ENCODE assay signal across 9 cellular contexts in the genomic region with DNA sequence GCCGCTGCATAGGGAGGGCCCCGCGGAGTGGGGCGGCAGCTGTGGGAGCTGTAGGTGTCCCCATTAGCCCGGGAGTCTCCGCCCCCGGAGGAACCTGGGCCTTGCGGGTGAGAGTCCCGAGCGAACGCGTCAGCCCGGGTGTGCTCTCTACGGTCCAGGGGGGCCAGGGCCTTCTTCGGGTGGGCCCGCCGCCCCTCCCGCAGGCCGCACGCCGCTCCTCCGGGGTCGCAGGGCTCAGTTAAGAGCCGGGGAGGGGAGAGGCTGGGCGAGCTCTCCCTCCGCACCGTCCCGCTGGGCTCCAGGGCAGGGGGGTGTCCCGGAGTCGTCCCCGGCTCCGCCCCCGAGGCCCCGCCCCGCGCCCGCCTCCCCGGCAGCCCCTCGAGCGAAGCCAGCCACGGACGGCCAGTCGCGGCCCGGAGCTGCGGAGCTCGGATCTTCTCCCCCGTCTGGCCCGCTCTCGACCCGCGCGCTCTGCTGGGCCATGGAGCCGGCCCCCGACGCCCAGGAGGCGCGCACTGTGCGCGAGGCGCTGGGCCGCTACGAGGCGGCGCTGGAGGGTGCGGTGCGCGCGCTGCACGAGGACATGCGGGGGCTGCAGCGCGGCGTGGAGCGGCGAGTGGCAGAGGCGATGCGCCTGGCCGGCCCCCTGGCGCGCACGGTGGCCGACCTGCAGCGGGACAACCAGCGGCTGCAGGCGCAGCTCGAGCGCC. TPM values are rescaled to one million over a fixed set of nuclear protein-coding genes. Genes with fewer than 3 reads are reported as not detected.
A peak's percentile ranks its signal among the peaks of the same experiment; 100 is the strongest.
DNase-seq lines count a peak whose midpoint lies in the region; ATAC-seq and TF ChIP-seq lines count a peak whose summit lies in the region.
"Had no signal": no experiment of that assay in that cellular context is flagged by ENCODE, and none has a peak within 500 bp of the region (broad histone marks: within the 10 kb centered on the region; RNA-seq: fewer than 3 reads in every experiment).

A gene (plus strand): TSS at position 405 of the 710 bp plus-strand sequence. CDS start 77 bp downstream, at position 482.

- no peaks in the 10 kb centered on the region for H3K36me3 Mint-ChIP-seq in activated T-cell treated with anti-CD3 and anti-CD28 coated beads, Interleukin-2, amount 50 U/mL, for 72 hours (ENCODE audit: insufficient read depth in 2 of 2)
- no peaks in the 10 kb centered on the region for H3K36me3 Mint-ChIP-seq in stimulated activated memory B cell treated with anti-CD40 and anti-IgM and Interleukin-4, amounts not matched to agents 10 μg/mL and 1 μg/mL and 100 μg/mL, for 72 hours

- H3K27ac Mint-ChIP-seq in activated T-cell treated with anti-CD3 and anti-CD28 coated beads, Interleukin-2, amount 50 U/mL, for 72 hours, result no peak within 1 kb of the TSS
- H3K27ac Mint-ChIP-seq in stimulated activated memory B cell treated with anti-CD40 and anti-IgM and Interleukin-4, amounts not matched to agents 10 μg/mL and 1 μg/mL and 100 μg/mL, for 72 hours, result no peak within 1 kb of the TSS

- H3K9me3 Mint-ChIP-seq in activated T-cell treated with anti-CD3 and anti-CD28 coated beads, Interleukin-2, amount 50 U/mL, for 72 hours, result no peaks in the 10 kb centered on the region
- no peaks in the 10 kb centered on the region for H3K9me3 Mint-ChIP-seq in stimulated activated memory B cell treated with anti-CD40 and anti-IgM and Interleukin-4, amounts not matched to agents 10 μg/mL and 1 μg/mL and 100 μg/mL, for 72 hours

- peak; percentile 61 to 64 for ATAC-seq in activated T-cell treated with anti-CD3 and anti-CD28 coated beads, Interleukin-2, amount 50 U/mL, for 72 hours (replicated peaks in 1 of 2)
- ATAC-seq in stimulated activated memory B cell treated with anti-CD40 and anti-IgM and Interleukin-4, amounts not matched to agents 10 μg/mL and 1 μg/mL and 100 μg/mL, for 72 hours, result peak; percentile 26
- ATAC-seq in GM18867 (IDR thresholded peaks at IDR 0.05; ENCODE audit: unreplicated experiment) (no peak), GM21367 (IDR thresholded peaks at IDR 0.05; ENCODE audit: unreplicated experiment) (no peak), GM18505 (IDR thresholded peaks at IDR 0.05; ENCODE audit: unreplicated experiment) (no peak)

- H3K4me1 Mint-ChIP-seq in activated T-cell treated with anti-CD3 and anti-CD28 coated beads, Interleukin-2, amount 50 U/mL, for 72 hours (ENCODE audit: low read depth), result peaks cover 5% of the 10 kb centered on the region
- peaks cover 7% of the 10 kb centered on the region for H3K4me1 Mint-ChIP-seq in stimulated activated memory B cell treated with anti-CD40 and anti-IgM and Interleukin-4, amounts not matched to agents 10 μg/mL and 1 μg/mL and 100 μg/mL, for 72 hours

- DNase-seq in DMS53 (lab: John Stamatoyannopoulos, UW), result peak; percentile 68
- DNase-seq in DMS53 treated with DMSO at 0.1 percent for 48 hours (lab: John Stamatoyannopoulos, UW; ENCODE audit: unreplicated experiment), result no peak
- peak; percentile 19 to 27 for DNase-seq in activated T-cell treated with anti-CD3 and anti-CD28 coated beads, Interleukin-2, amount 50 U/mL, for 72 hours
- DNase-seq in islet precursor cell, result peak; percentile 87

- peak within 1 kb of the TSS; percentile 66 to 76 for H3K4me3 Mint-ChIP-seq in activated T-cell treated with anti-CD3 and anti-CD28 coated beads, Interleukin-2, amount 50 U/mL, for 72 hours
- peak within 1 kb of the TSS; percentile 63 for H3K4me3 Mint-ChIP-seq in stimulated activated memory B cell treated with anti-CD40 and anti-IgM and Interleukin-4, amounts not matched to agents 10 μg/mL and 1 μg/mL and 100 μg/mL, for 72 hours

- H3K27me3 Mint-ChIP-seq in activated T-cell treated with anti-CD3 and anti-CD28 coated beads, Interleukin-2, amount 50 U/mL, for 72 hours (ENCODE audit: low read depth), result peaks cover 58% of the 10 kb centered on the region
- H3K27me3 Mint-ChIP-seq in stimulated activated memory B cell treated with anti-CD40 and anti-IgM and Interleukin-4, amounts not matched to agents 10 μg/mL and 1 μg/mL and 100 μg/mL, for 72 hours, result peaks cover 74% of the 10 kb centered on the region

- TF ChIP-seq POLR2A in GM18505 (IDR thresholded peaks at IDR 0.05; ENCODE audit: borderline replicate concordance, extremely low read depth, insufficient read depth, insufficient read length), result no peak

RNA-seq across cellular contexts. Expression of the gene that starts here (rescaled TPM):
- total RNA-seq in activated T-cell treated with anti-CD3 and anti-CD28 coated beads, Interleukin-2, amount 50 U/mL, for 72 hours, result not detected
- total RNA-seq: M059J had no signal

Comparison
In these comparisons a context has a peak if more than half of its experiments do, and no peak if none do; other contexts are left out.
1. Peak in DNase-seq and ATAC-seq in activated T-cell treated with anti-CD3 and anti-CD28 coated beads, Interleukin-2, amount 50 U/mL, for 72 hours; RNA of the gene not detected or under 1 TPM.